In the genomic region with DNA sequence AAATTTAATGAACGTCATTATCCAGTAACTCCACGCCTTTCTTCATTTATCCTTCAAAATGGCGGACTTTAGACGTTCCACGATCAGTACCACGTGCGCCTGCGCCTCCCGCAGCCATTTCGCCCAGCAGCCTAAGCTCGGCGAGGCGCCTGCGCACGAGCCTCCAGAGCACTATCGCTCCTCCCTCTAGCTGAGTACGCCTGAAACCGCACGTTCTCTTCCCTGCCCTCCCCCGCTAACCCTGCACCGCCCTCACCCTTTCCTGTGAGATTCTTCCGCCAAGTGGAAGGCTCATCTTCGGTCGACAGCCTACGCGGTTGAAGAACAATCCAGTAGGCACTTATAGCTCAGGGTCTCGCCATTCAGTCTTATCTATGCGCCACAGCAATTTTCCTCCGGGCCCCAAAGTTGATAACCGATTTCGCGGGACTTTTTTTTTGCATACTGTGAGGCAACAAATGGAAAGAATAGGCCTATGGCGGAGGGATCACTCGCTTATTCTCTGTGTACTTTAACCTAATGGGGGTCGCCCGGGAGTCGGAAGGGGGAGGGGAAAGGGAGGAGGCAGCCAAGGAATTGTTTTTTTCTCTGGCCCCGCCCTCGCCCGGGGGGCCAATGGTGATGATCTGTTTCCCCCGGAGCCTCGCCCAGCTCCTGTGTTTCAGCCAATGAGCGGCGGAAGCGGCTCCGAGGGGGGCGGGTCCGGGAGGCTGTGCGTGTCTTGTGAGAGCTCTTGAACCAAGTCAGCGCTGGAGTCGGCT, we compare ENCODE assay signal across 8 cellular contexts. TPM values are rescaled to one million over a fixed set of nuclear protein-coding genes. Genes with fewer than 3 reads are reported as not detected.
DNase-seq lines count a peak whose midpoint lies in the region; ATAC-seq lines count a peak whose summit lies in the region.

A gene with protein sequence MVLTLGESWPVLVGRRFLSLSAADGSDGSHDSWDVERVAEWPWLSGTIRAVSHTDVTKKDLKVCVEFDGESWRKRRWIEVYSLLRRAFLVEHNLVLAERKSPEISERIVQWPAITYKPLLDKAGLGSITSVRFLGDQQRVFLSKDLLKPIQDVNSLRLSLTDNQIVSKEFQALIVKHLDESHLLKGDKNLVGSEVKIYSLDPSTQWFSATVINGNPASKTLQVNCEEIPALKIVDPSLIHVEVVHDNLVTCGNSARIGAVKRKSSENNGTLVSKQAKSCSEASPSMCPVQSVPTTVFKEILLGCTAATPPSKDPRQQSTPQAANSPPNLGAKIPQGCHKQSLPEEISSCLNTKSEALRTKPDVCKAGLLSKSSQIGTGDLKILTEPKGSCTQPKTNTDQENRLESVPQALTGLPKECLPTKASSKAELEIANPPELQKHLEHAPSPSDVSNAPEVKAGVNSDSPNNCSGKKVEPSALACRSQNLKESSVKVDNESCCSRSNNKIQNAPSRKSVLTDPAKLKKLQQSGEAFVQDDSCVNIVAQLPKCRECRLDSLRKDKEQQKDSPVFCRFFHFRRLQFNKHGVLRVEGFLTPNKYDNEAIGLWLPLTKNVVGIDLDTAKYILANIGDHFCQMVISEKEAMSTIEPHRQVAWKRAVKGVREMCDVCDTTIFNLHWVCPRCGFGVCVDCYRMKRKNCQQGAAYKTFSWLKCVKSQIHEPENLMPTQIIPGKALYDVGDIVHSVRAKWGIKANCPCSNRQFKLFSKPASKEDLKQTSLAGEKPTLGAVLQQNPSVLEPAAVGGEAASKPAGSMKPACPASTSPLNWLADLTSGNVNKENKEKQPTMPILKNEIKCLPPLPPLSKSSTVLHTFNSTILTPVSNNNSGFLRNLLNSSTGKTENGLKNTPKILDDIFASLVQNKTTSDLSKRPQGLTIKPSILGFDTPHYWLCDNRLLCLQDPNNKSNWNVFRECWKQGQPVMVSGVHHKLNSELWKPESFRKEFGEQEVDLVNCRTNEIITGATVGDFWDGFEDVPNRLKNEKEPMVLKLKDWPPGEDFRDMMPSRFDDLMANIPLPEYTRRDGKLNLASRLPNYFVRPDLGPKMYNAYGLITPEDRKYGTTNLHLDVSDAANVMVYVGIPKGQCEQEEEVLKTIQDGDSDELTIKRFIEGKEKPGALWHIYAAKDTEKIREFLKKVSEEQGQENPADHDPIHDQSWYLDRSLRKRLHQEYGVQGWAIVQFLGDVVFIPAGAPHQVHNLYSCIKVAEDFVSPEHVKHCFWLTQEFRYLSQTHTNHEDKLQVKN (N-terminal part only) (plus strand): TSS at position 741 of the 761 bp plus-strand sequence. CDS start 677 bp downstream, outside the sequence.

- DNase-seq in DMS79 (lab: John Stamatoyannopoulos, UW) (peak; percentile 97), GOT3 (lab: John Stamatoyannopoulos, UW) (peak; percentile 98), LHCN-M2 (ENCODE audit: low read depth) (peak; percentile 99), RPMI7951 (ENCODE audit: low read depth) (peak; percentile 99), activated T-helper 1 cell treated with Interleukin-2 at 50 U/mL for 16 hours (ENCODE audit: low read depth) (peak; percentile 99)
- DNase-seq in stimulated activated CD8-positive, alpha-beta memory T cell treated with anti-CD3 and anti-CD28 coated beads, Interleukin-4, amount 100 ng/mL, for 48 hours, result peak; percentile 99

- peaks cover 12% of the 10 kb centered on the region for H3K4me1 ChIP-seq in mucosa of stomach (ENCODE audit: control insufficient read depth, insufficient read depth, low read length)

- H3K36me3 ChIP-seq in mucosa of stomach (ENCODE audit: control insufficient read depth, insufficient read depth, low read length), result no peaks in the 10 kb centered on the region

- ATAC-seq in esophagus mucosa, result peak; percentile 94

- peaks cover 9% of the 10 kb centered on the region for H3K9me3 ChIP-seq in mucosa of stomach (ENCODE audit: control insufficient read depth, low read length)

- peak within 1 kb of the TSS; percentile 81 for H3K9ac ChIP-seq in mucosa of stomach (ENCODE audit: low read length)

- H3K4me3 ChIP-seq in mucosa of stomach (ENCODE audit: low read length), result peak within 1 kb of the TSS; percentile 92

- no peaks in the 10 kb centered on the region for H3K27me3 ChIP-seq in mucosa of stomach (ENCODE audit: control insufficient read depth, insufficient read depth, low read length)

RNA-seq across cellular contexts. Expression of the gene that starts here (rescaled TPM):
- 18.9 and 20.4 TPM in 2 replicates for total RNA-seq in LHCN-M2 (2014; rRNA removed)
- 7.8 TPM for polyA plus RNA-seq in LHCN-M2 (2012)
- 20.1 and 23.4 TPM in 2 replicates for total RNA-seq in RPMI7951 (2014; rRNA removed; shearing (Covaris generic))
- total RNA-seq in esophagus mucosa, result 32.0 TPM

Comparison
In these comparisons a context has a peak if more than half of its experiments do, and no peak if none do; other contexts are left out.
1. Peak in every context shown above with its lines: DNase-seq, ATAC-seq and H3K4me3 ChIP-seq.